Comparison of ENCODE assay signal across 8 cellular contexts in genomic region chr7:2710256-2710655, GRCh38. TPM values are rescaled to one million over a fixed set of nuclear protein-coding genes. Genes with fewer than 3 reads are reported as not detected.
DNase-seq lines count a peak whose midpoint lies in the region; ATAC-seq and TF ChIP-seq lines count a peak whose summit lies in the region.

No MANE protein-coding gene starts in this region.

- DNase-seq in DND-41 (peak; percentile 37), NCI-H82 treated with DMSO at 0.1 percent for 48 hours (lab: John Stamatoyannopoulos, UW; ENCODE audit: unreplicated experiment) (no peak), hypothalamus (lab: John Stamatoyannopoulos, UW) (no peak), NCI-H1105 (lab: John Stamatoyannopoulos, UW) (no peak), AG08395 (ENCODE audit: low spot score) (no peak)

- ATAC-seq in DND-41 (ENCODE audit: insufficient read depth, low read depth) (no peak), GM21619 (IDR thresholded peaks at IDR 0.05; ENCODE audit: unreplicated experiment) (peak; percentile 43), esophagus mucosa (peak; percentile 10)

- no peak overlapping the region for H3K4me3 ChIP-seq in DND-41 (ENCODE audit: low read depth in 1 of 2, low read length in 2 of 2)

- H3K36me3 ChIP-seq in DND-41 (ENCODE audit: insufficient read depth, low read length): no peaks in the 10 kb centered on the region

- peak; percentile 21; the same call in 1 of the 2 replicates for TF ChIP-seq POLR2A in Raji (IDR thresholded peaks at IDR 0.05; ENCODE audit: insufficient read depth, low read depth, low read length)

- H3K9ac ChIP-seq in DND-41 (ENCODE audit: low read depth, low read length): peak overlapping the region; percentile 21

- H4K20me1 ChIP-seq in DND-41 (ENCODE audit: insufficient read depth, low read length): peaks cover 5% of the 10 kb centered on the region; the same call in 1 of the 2 replicates

- H3K27me3 ChIP-seq in DND-41 (ENCODE audit: insufficient read depth, low read length, poor library complexity): no peaks in the 10 kb centered on the region

- H3K4me1 ChIP-seq in DND-41 (ENCODE audit: insufficient read depth, low read length): peaks cover 49% of the 10 kb centered on the region

- H2AFZ ChIP-seq in DND-41 (ENCODE audit: low read depth, low read length): no peak overlapping the region

- TF ChIP-seq CTCF in DND-41 (IDR thresholded peaks at IDR 0.05; ENCODE audit: borderline replicate concordance, extremely low read depth, low read length, poor library complexity, severe bottlenecking): no peak

- H3K27ac ChIP-seq in DND-41 (ENCODE audit: low read length): peak overlapping the region; percentile 85

- peak overlapping the region; percentile 40; the same call in 1 of the 2 replicates for H3K4me2 ChIP-seq in DND-41 (ENCODE audit: insufficient read depth, low read length)

- no peaks in the 10 kb centered on the region for H3K9me3 ChIP-seq in DND-41 (ENCODE audit: insufficient read depth, low read length, severe bottlenecking)

- no peaks in the 10 kb centered on the region for H3K79me2 ChIP-seq in DND-41 (ENCODE audit: insufficient read depth, low read length)

RNA-seq across cellular contexts. Expression of gene AMZ1, which starts 22.3 kb away (rescaled TPM):
- total RNA-seq in esophagus mucosa: 0.12 TPM
